21 cellular contexts compared by ENCODE assay signal in genomic region chr10:58373446-58373834, GRCh38. TPM values are rescaled to one million over a fixed set of nuclear protein-coding genes. Genes with fewer than 3 reads are reported as not detected.
DNase-seq lines count a peak whose midpoint lies in the region; ATAC-seq, FAIRE-seq and TF ChIP-seq lines count a peak whose summit lies in the region.
"Had no signal": no experiment of that assay in that cellular context is flagged by ENCODE, and none has a peak within 500 bp of the region (broad histone marks: within the 10 kb centered on the region; RNA-seq: fewer than 3 reads in every experiment).

No MANE protein-coding gene starts in this region.

- H3K27ac ChIP-seq in foreskin keratinocyte, result no peak overlapping the region
- no peak overlapping the region for H3K27ac ChIP-seq in thyroid gland
- H3K27ac ChIP-seq: left ventricle myocardium inferior, parathyroid adenoma, stomach, uterus had no signal

- TF ChIP-seq CTCF in foreskin keratinocyte (conservative IDR thresholded peaks at IDR 0.05) (no peak), thyroid gland (IDR thresholded peaks at IDR 0.05) (no peak)

- peak; percentile 47 for DNase-seq in ELR (ENCODE audit: low read depth)
- peak; percentile 14 for DNase-seq in HT1080 (ENCODE audit: low read depth)
- peak in 1 of 2 donors; percentile 52 for DNase-seq in foreskin keratinocyte
- DNase-seq in thyroid gland, result no peak
- DNase-seq in SKM-1 treated with dmso at 0.1 percent for 144 hours (lab: John Stamatoyannopoulos, UW; ENCODE audit: unreplicated experiment), result no peak
- no peak for DNase-seq in GM19239 (ENCODE audit: insufficient read length, low spot score)
- DNase-seq in activated naive CD4-positive, alpha-beta T cell (lab: John Stamatoyannopoulos, UW), result no peak
- DNase-seq: activated CD4-positive, alpha-beta memory T cell treated with anti-CD3 and anti-CD28 coated beads, Interleukin-2, amount 10 ng/mL, durations not matched to agents 7 days and 5 days; caudate nucleus; Karpas-422; left ventricle myocardium inferior; naive B cell; NCI-H1436 treated with DMSO at 0.1 percent for 48 hours; NCI-H345; stimulated activated CD4-positive, alpha-beta T cell treated with anti-CD3 and anti-CD28 coated beads, Interleukin-12 subunit alpha, Interleukin-12 subunit beta, amount 100 ng/mL, for 4 hours; stomach; uterus had no signal

- FAIRE-seq in GM19239 (lab: Jason Lieb, UNC), result no peak
- FAIRE-seq: GM12891 had no signal

- WGBS in thyroid gland, 2 donors, result 95 to 97% methylated on average over 3 of the region's 3 CpGs

- H3K9me3 ChIP-seq in thyroid gland, result no peaks in the 10 kb centered on the region
- H3K9me3 ChIP-seq: left ventricle myocardium inferior, stomach, uterus had no signal

- intact Hi-C loops in thyroid gland (cut with DNase I), result loop anchor here (10.0 kb wide), 1 partner anchor 69 kb away; no protein-coding TSS in a partner anchor

- ATAC-seq in GM21825 (IDR thresholded peaks at IDR 0.05; ENCODE audit: unreplicated experiment), result peak; percentile 17
- ATAC-seq in foreskin keratinocyte, result peak; percentile 83
- ATAC-seq: GM23338 had no signal

- H3K4me1 ChIP-seq in foreskin keratinocyte, result no peaks in the 10 kb centered on the region
- H3K4me1 ChIP-seq in thyroid gland, result no peaks in the 10 kb centered on the region
- H3K4me1 ChIP-seq: parathyroid adenoma had no signal

- H3K36me3 ChIP-seq in thyroid gland, result no peaks in the 10 kb centered on the region
- H3K36me3 ChIP-seq: uterus had no signal

- no peak overlapping the region for H3K4me3 ChIP-seq in thyroid gland (replicated peaks in 1 of 3)
- H3K4me3 ChIP-seq: GM23338, left ventricle myocardium inferior, stomach, uterus had no signal

- no peaks in the 10 kb centered on the region for H3K27me3 ChIP-seq in foreskin keratinocyte
- no peaks in the 10 kb centered on the region for H3K27me3 ChIP-seq in thyroid gland
- H3K27me3 ChIP-seq: stomach, uterus had no signal

- no peak for TF ChIP-seq POLR2A in thyroid gland (IDR thresholded peaks at IDR 0.05)

RNA-seq across cellular contexts. Expression of gene TFAM, which starts 11.8 kb away (rescaled TPM):
- 137 and 141 TPM in 2 replicates for total RNA-seq in HT1080 (2014; rRNA removed; shearing (Covaris generic))
- 45.6 and 54.9 TPM in 2 replicates for polyA plus RNA-seq in HT1080 (2015; cell fraction: cytosol; rRNA removed)
- polyA plus RNA-seq in HT1080 (2015; cell fraction: nucleus; rRNA removed), result 35.0 and 35.3 TPM in 2 replicates
- total RNA-seq in foreskin keratinocyte (34.9 and 51.5 TPM in 2 replicates), thyroid gland (10 to 100 TPM; 23.1 to 33.8 (median 32.2) TPM)
- polyA plus RNA-seq in foreskin keratinocyte, result 12.0 and 21.3 TPM in 2 replicates

RNA-seq across cellular contexts. Expression of gene UBE2D1, which starts 38.6 kb away (rescaled TPM):
- total RNA-seq in HT1080 (2014; rRNA removed; shearing (Covaris generic)), result 12.1 and 18.2 TPM in 2 replicates
- polyA plus RNA-seq in HT1080 (2015; cell fraction: cytosol; rRNA removed), result 28.6 and 33.6 TPM in 2 replicates
- 31.3 and 31.4 TPM in 2 replicates for polyA plus RNA-seq in HT1080 (2015; cell fraction: nucleus; rRNA removed)
- 16.4 and 16.6 TPM in 2 replicates for total RNA-seq in foreskin keratinocyte
- 16.3 and 19.1 TPM in 2 replicates for polyA plus RNA-seq in foreskin keratinocyte
- 10 to 100 TPM; 11.3 to 25.4 (median 18.7) TPM for total RNA-seq in thyroid gland

Comparison
In these comparisons a context has a peak if more than half of its experiments do, and no peak if none do; other contexts are left out.
1. DNase-seq: peak in ELR (single experiment) and HT1080 (single experiment); none in thyroid gland (0 of 2), SKM-1 treated with dmso at 0.1 percent for 144 hours (single experiment), GM19239 (single experiment) and activated naive CD4-positive, alpha-beta T cell (0 of 4).